Comparison of ENCODE assay signal across 25 cellular contexts in the genomic region with DNA sequence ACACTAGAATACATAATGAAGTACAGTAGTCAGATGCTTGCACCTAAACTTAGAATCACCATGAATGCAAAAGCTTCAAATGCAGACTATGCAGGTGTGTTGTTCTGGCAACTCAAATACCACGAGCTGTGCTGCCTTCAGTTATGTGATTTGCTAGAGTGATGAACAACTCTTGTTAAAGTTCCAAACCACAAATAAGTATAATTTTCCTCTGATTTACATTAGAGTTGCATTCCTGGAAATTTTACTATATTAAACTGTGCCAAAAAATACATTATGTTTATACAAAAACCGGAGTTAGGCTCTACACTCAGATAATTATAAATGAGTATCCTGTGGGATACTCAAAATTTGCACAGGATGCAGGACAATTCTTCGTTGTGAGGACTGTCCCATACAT. TPM values are rescaled to one million over a fixed set of nuclear protein-coding genes. Genes with fewer than 3 reads are reported as not detected.
"Had no signal": no experiment of that assay in that cellular context is flagged by ENCODE, and none has a peak within 500 bp of the region (broad histone marks: within the 10 kb centered on the region; RNA-seq: fewer than 3 reads in every experiment).

No MANE protein-coding gene starts in this region.

- H3K27ac ChIP-seq: left ventricle myocardium inferior, neural progenitor cell, ovary, right atrium auricular region, right lobe of liver, tibial nerve, vagina had no signal

- H2AFZ ChIP-seq: neural progenitor cell had no signal

- H3K27me3 ChIP-seq: neural progenitor cell, ovary, right atrium auricular region, right lobe of liver, tibial nerve, vagina had no signal

- H3K9ac ChIP-seq: neural progenitor cell had no signal

- ATAC-seq: natural killer cell; right lobe of liver; stimulated activated memory B cell treated with anti-CD40 and anti-IgM and Interleukin-4, amounts not matched to agents 10 μg/mL and 1 μg/mL and 100 μg/mL, for 72 hours; stimulated activated naive CD8-positive, alpha-beta T cell treated with anti-CD3 and anti-CD28 coated beads, Interleukin-15, amount 100 ng/mL, for 72 hours had no signal

- H3K36me3 ChIP-seq: left ventricle myocardium inferior, neural progenitor cell, ovary, right atrium auricular region, right lobe of liver, vagina had no signal

- H3K4me2 ChIP-seq: neural progenitor cell, smooth muscle cell had no signal

- DNase-seq: immature natural killer cell; islet precursor cell; left ventricle myocardium inferior; mesendoderm; naive B cell; natural killer cell; nephron progenitor cell; ovary; right lobe of liver; stimulated activated CD4-positive, alpha-beta T cell treated with anti-CD3 and anti-CD28 coated beads, Interleukin-1b, Interleukin-23, amount 100 ng/mL, for 48 hours; stimulated activated CD4-positive, alpha-beta T cell treated with anti-CD3 and anti-CD28 coated beads, Interleukin-2, amount 100 ng/mL, for 48 hours; stimulated activated CD4-positive, alpha-beta T cell treated with anti-CD3 and anti-CD28 coated beads, Interleukin-4, amount 100 ng/mL, for 4 hours; stimulated activated CD8-positive, alpha-beta memory T cell treated with anti-CD3 and anti-CD28 coated beads, Interleukin-4, amount 100 ng/mL, for 48 hours; stimulated activated naive CD4-positive, alpha-beta T cell treated with Interleukin-2 at 50 U/mL for 16 hours; stimulated activated naive CD8-positive, alpha-beta T cell treated with anti-CD3 and anti-CD28 coated beads, Interleukin-15, amount 100 ng/mL, for 72 hours; substantia nigra had no signal

- H3K4me3 ChIP-seq: left ventricle myocardium inferior, lung, neural progenitor cell, ovary, right atrium auricular region, right lobe of liver, smooth muscle cell, tibial nerve, vagina had no signal

- H3K9me3 ChIP-seq: left ventricle myocardium inferior, ovary, right atrium auricular region, right lobe of liver, tibial nerve, vagina had no signal

RNA-seq across cellular contexts. Expression of a gene that starts 56.1 kb away (rescaled TPM):
- total RNA-seq: natural killer cell, pulmonary artery endothelial cell, renal cortical epithelial cell had no signal
- polyA plus RNA-seq: immature natural killer cell had no signal
